ENCODE assay signal across 25 cellular contexts in genomic region chr21:33841561-33841960, GRCh38.
DNase-seq lines count a peak whose midpoint lies in the region; ATAC-seq, FAIRE-seq and TF ChIP-seq lines count a peak whose summit lies in the region.
"Had no signal": no experiment of that assay in that cellular context is flagged by ENCODE, and none has a peak within 500 bp of the region (broad histone marks: within the 10 kb centered on the region; RNA-seq: fewer than 3 reads in every experiment).

No MANE protein-coding gene starts in this region.

- no peaks in the 10 kb centered on the region for H3K79me2 ChIP-seq in astrocyte (ENCODE audit: insufficient read depth, low read length)

- no peak for DNase-seq in astrocyte (ENCODE audit: low read depth)
- no peak for DNase-seq in nephron progenitor cell
- DNase-seq in sciatic nerve (ENCODE audit: low spot score) = peak; percentile 41
- DNase-seq in thoracic aorta (ENCODE audit: low spot score) = no peak
- DNase-seq in activated naive CD4-positive, alpha-beta T cell treated with anti-CD3 and anti-CD28 coated beads for 36 hours = no peak
- DNase-seq: 8988T; ACHN; AML-193; BE2C; CD4-positive, alpha-beta T cell; CD8-positive, alpha-beta memory T cell; DMS 273 treated with DMSO at 0.1 percent for 48 hours; DMS79; EL; GDM1; H7; HCEC 1CT had no signal

- peaks cover 11% of the 10 kb centered on the region for H3K4me1 ChIP-seq in astrocyte (ENCODE audit: insufficient read depth, low read length)
- H3K4me1 ChIP-seq in thoracic aorta (ENCODE audit: control insufficient read depth in 1 of 2, low read depth in 2 of 2) = peaks cover 5 to 28% of the 10 kb centered on the region in 2 donors
- H3K4me1 ChIP-seq: A549, BE2C had no signal

- H3K36me3 ChIP-seq in astrocyte (ENCODE audit: insufficient read depth, low read length) = no peaks in the 10 kb centered on the region
- peaks cover 6% of the 10 kb centered on the region for H3K36me3 ChIP-seq in thoracic aorta
- H3K36me3 ChIP-seq: BE2C had no signal

- ATAC-seq in sciatic nerve (no peak), thoracic aorta (ENCODE audit: insufficient number of reproducible peaks, low FRiP score, low read depth) (no peak), GM21526 (IDR thresholded peaks at IDR 0.05; ENCODE audit: low FRiP score, unreplicated experiment) (no peak), GM18861 (IDR thresholded peaks at IDR 0.05; ENCODE audit: unreplicated experiment) (no peak)
- ATAC-seq: A549, GM12878 had no signal

- H3K4me3 ChIP-seq in astrocyte (ENCODE audit: insufficient read depth, low read depth, low read length) (no peak overlapping the region), thoracic aorta (no peak overlapping the region)
- H3K4me3 ChIP-seq: A549; BLaER1 treated with 17β-estradiol and CSF1 and Interleukin-3, amounts not matched to agents 10 nM and 100 nM; GM12878 had no signal

- peak overlapping the region; percentile 23 for H3K27ac Mint-ChIP-seq in astrocyte (ENCODE audit: unreplicated experiment)
- peak overlapping the region; percentile 70 for H3K27ac Mint-ChIP-seq in nephron progenitor cell
- no peak overlapping the region for H3K27ac Mint-ChIP-seq in activated naive CD4-positive, alpha-beta T cell treated with anti-CD3 and anti-CD28 coated beads for 36 hours
- H3K27ac Mint-ChIP-seq: CD4-positive, alpha-beta T cell; CD8-positive, alpha-beta memory T cell had no signal

- H3K27me3 Mint-ChIP-seq in astrocyte (ENCODE audit: low read depth, unreplicated experiment) (no peaks in the 10 kb centered on the region), nephron progenitor cell (ENCODE audit: low read depth, poor library complexity) (peaks cover 3% of the 10 kb centered on the region)
- no peaks in the 10 kb centered on the region for H3K27me3 Mint-ChIP-seq in activated naive CD4-positive, alpha-beta T cell treated with anti-CD3 and anti-CD28 coated beads for 36 hours (ENCODE audit: low read depth)
- H3K27me3 Mint-ChIP-seq: CD4-positive, alpha-beta T cell had no signal

- CTCF ChIA-PET in activated naive CD4-positive, alpha-beta T cell treated with anti-CD3 and anti-CD28 coated beads for 36 hours (lab: Charles Lee) = interaction anchor here (0.6 to 1.1 kb wide), 3 partner anchors 37 to 169 kb away, joined by 3 to 5 read pairs (median 4); no protein-coding TSS in a partner anchor

- no peaks in the 10 kb centered on the region for H3K27me3 ChIP-seq in astrocyte (ENCODE audit: insufficient read depth, low read length)
- H3K27me3 ChIP-seq in thoracic aorta (replicated peaks; ENCODE audit: insufficient read depth) = no peaks in the 10 kb centered on the region
- H3K27me3 ChIP-seq: BE2C; BLaER1 treated with 17β-estradiol and CSF1 and Interleukin-3, amounts not matched to agents 10 nM and 100 nM had no signal

- H3K4me3 Mint-ChIP-seq in astrocyte (ENCODE audit: unreplicated experiment) (no peak overlapping the region), nephron progenitor cell (no peak overlapping the region)
- no peak overlapping the region for H3K4me3 Mint-ChIP-seq in activated naive CD4-positive, alpha-beta T cell treated with anti-CD3 and anti-CD28 coated beads for 36 hours
- H3K4me3 Mint-ChIP-seq: CD14-positive monocyte; CD4-positive, alpha-beta T cell; CD8-positive, alpha-beta memory T cell had no signal

- TF ChIP-seq CTCF in astrocyte (IDR thresholded peaks at IDR 0.05; ENCODE audit: insufficient read depth, low read depth, low read length) (no peak), nephron progenitor cell (IDR thresholded peaks at IDR 0.05) (no peak), thoracic aorta (IDR thresholded peaks at IDR 0.05) (no peak)

- H3K36me3 Mint-ChIP-seq in astrocyte (ENCODE audit: low read depth, unreplicated experiment) (peaks cover 26% of the 10 kb centered on the region), nephron progenitor cell (ENCODE audit: low read depth) (peaks cover 43% of the 10 kb centered on the region)
- H3K36me3 Mint-ChIP-seq in activated naive CD4-positive, alpha-beta T cell treated with anti-CD3 and anti-CD28 coated beads for 36 hours (ENCODE audit: low read depth) = no peaks in the 10 kb centered on the region

- FAIRE-seq in astrocyte (lab: Jason Lieb, UNC) = no peak
- FAIRE-seq: A549, D721Med, GM12878, H1 had no signal

- H3K9me3 ChIP-seq in astrocyte (ENCODE audit: insufficient read depth, low read depth, low read length) (no peaks in the 10 kb centered on the region), thoracic aorta (no peaks in the 10 kb centered on the region)
- H3K9me3 ChIP-seq: A549, BE2C had no signal

- no peak overlapping the region for H3K4me2 ChIP-seq in astrocyte (ENCODE audit: low read length)
- H3K4me2 ChIP-seq: A549 had no signal

- intact Hi-C loops in sciatic nerve (cut with DNase I) = no loop called here
- intact Hi-C loops in activated naive CD4-positive, alpha-beta T cell treated with anti-CD3 and anti-CD28 coated beads for 36 hours (cut with micrococcal nuclease) = no loop called here

- H4K20me1 ChIP-seq in astrocyte (ENCODE audit: insufficient read depth, low read length) = no peaks in the 10 kb centered on the region
- H4K20me1 ChIP-seq: BLaER1 treated with 17β-estradiol and CSF1 and Interleukin-3, amounts not matched to agents 10 nM and 100 nM had no signal

- H3K27ac ChIP-seq in astrocyte (ENCODE audit: low read depth, low read length) (no peak overlapping the region), thoracic aorta (peak overlapping the region; percentile 11 to 18)
- H3K27ac ChIP-seq: A549 had no signal

- peaks cover under 1% of the 10 kb centered on the region for H3K9me3 Mint-ChIP-seq in astrocyte (ENCODE audit: unreplicated experiment)
- H3K9me3 Mint-ChIP-seq in nephron progenitor cell = peaks cover 9% of the 10 kb centered on the region
- H3K9me3 Mint-ChIP-seq in activated naive CD4-positive, alpha-beta T cell treated with anti-CD3 and anti-CD28 coated beads for 36 hours = peaks cover 4% of the 10 kb centered on the region

- H3K9ac ChIP-seq in astrocyte (ENCODE audit: low read length) = no peak overlapping the region

- H3K4me1 Mint-ChIP-seq in astrocyte (ENCODE audit: low read depth, unreplicated experiment) (peaks cover 16% of the 10 kb centered on the region), nephron progenitor cell (peaks cover 37% of the 10 kb centered on the region)
- H3K4me1 Mint-ChIP-seq in activated naive CD4-positive, alpha-beta T cell treated with anti-CD3 and anti-CD28 coated beads for 36 hours (ENCODE audit: low read depth) = no peaks in the 10 kb centered on the region
- H3K4me1 Mint-ChIP-seq: CD8-positive, alpha-beta memory T cell had no signal

- H2AFZ ChIP-seq in astrocyte (ENCODE audit: low read depth, low read length) = no peak overlapping the region
